Comparison of ENCODE assay signal across 13 cellular contexts in genomic region chr2:191618046-191618788, GRCh38. TPM values are rescaled to one million over a fixed set of nuclear protein-coding genes. Genes with fewer than 3 reads are reported as not detected.
A peak's percentile ranks its signal among the peaks of the same experiment; 100 is the strongest.
DNase-seq lines count a peak whose midpoint lies in the region; ATAC-seq and TF ChIP-seq lines count a peak whose summit lies in the region.
"Had no signal": no experiment of that assay in that cellular context is flagged by ENCODE, and none has a peak within 500 bp of the region (broad histone marks: within the 10 kb centered on the region; RNA-seq: fewer than 3 reads in every experiment).

No MANE protein-coding gene starts in this region.

- H3K27ac ChIP-seq in SK-N-SH (ENCODE audit: low read depth in 2 of 2, low read length in 1 of 2) = no peak overlapping the region
- peak overlapping the region; percentile 91 for H3K27ac ChIP-seq in neutrophil
- H3K27ac ChIP-seq in neural progenitor cell = no peak overlapping the region
- H3K27ac ChIP-seq: 22Rv1, WERI-Rb-1 had no signal

- H3K79me2 ChIP-seq in SK-N-SH (ENCODE audit: insufficient read depth) = no peaks in the 10 kb centered on the region
- no peaks in the 10 kb centered on the region for H3K79me2 ChIP-seq in neural progenitor cell (ENCODE audit: low read depth)

- no peak for TF ChIP-seq CTCF in SK-N-SH (IDR thresholded peaks at IDR 0.05)
- TF ChIP-seq CTCF in activated CD8-positive, alpha-beta T cell treated with anti-CD3 and anti-CD28 coated beads for 36 hours (IDR thresholded peaks at IDR 0.05) = no peak
- no peak for TF ChIP-seq CTCF in neutrophil (IDR thresholded peaks at IDR 0.05)
- no peak for TF ChIP-seq CTCF in neural progenitor cell (IDR thresholded peaks at IDR 0.05)

- DNase-seq in SK-N-SH (no peak), NCI-H2171 (lab: John Stamatoyannopoulos, UW) (no peak), neural progenitor cell (ENCODE audit: low spot score) (no peak)
- DNase-seq in activated CD8-positive, alpha-beta T cell treated with anti-CD3 and anti-CD28 coated beads for 36 hours = no peak
- no peak for DNase-seq in stimulated activated CD4-positive, alpha-beta T cell treated with anti-CD3 and anti-CD28 coated beads, Interleukin-4, amount 100 ng/mL, for 24 hours
- DNase-seq: head of caudate nucleus, NCI-H774, WERI-Rb-1 had no signal

- H3K9me2 ChIP-seq in SK-N-SH = no peaks in the 10 kb centered on the region

- H3K4me3 ChIP-seq in SK-N-SH (ENCODE audit: low read depth in 2 of 2, low read length in 1 of 2) (no peak overlapping the region), neutrophil (ENCODE audit: low read depth in 1 of 2, low read length in 1 of 2) (peak overlapping the region in 1 of 2 experiments; percentile 34), neural progenitor cell (no peak overlapping the region)

- ATAC-seq in SK-N-SH treated with all-trans-retinoic acid at 6 μM for 48 hours (no peak), HG02763 (IDR thresholded peaks at IDR 0.05; ENCODE audit: unreplicated experiment) (peak; percentile 13)
- ATAC-seq in activated CD8-positive, alpha-beta T cell treated with anti-CD3 and anti-CD28 coated beads for 36 hours = peak; percentile 6

- H3K27me3 ChIP-seq in SK-N-SH (ENCODE audit: insufficient read depth) (no peaks in the 10 kb centered on the region), neutrophil (no peaks in the 10 kb centered on the region), neural progenitor cell (no peaks in the 10 kb centered on the region)

- no peak overlapping the region for H3K4me2 ChIP-seq in SK-N-SH
- H3K4me2 ChIP-seq in neural progenitor cell = no peak overlapping the region

- TF ChIP-seq EP300 in SK-N-SH (IDR thresholded peaks at IDR 0.05; ENCODE audit: borderline replicate concordance in 1 of 2, low read depth in 1 of 2, low read length in 1 of 2) = no peak

- no peaks in the 10 kb centered on the region for H3K27me3 Mint-ChIP-seq in activated CD8-positive, alpha-beta T cell treated with anti-CD3 and anti-CD28 coated beads for 36 hours
- no peaks in the 10 kb centered on the region for H3K27me3 Mint-ChIP-seq in neural progenitor cell (ENCODE audit: insufficient read depth, low read depth)

- H4K20me1 ChIP-seq in SK-N-SH (ENCODE audit: insufficient read depth) = no peaks in the 10 kb centered on the region
- H4K20me1 ChIP-seq in neural progenitor cell (ENCODE audit: low read depth) = no peaks in the 10 kb centered on the region

- H3K9ac ChIP-seq in SK-N-SH (no peak overlapping the region), neural progenitor cell (no peak overlapping the region)

- intact Hi-C loops in activated CD8-positive, alpha-beta T cell treated with anti-CD3 and anti-CD28 coated beads for 36 hours (cut with micrococcal nuclease) = loop anchor here (2.0 to 5.0 kb wide), 2 partner anchors 46 to 59 kb away; no protein-coding TSS in a partner anchor

- no peak for TF ChIP-seq RAD21 in SK-N-SH (IDR thresholded peaks at IDR 0.05; ENCODE audit: low read length)

- peak overlapping the region; percentile 18 for H3K4me3 Mint-ChIP-seq in activated CD8-positive, alpha-beta T cell treated with anti-CD3 and anti-CD28 coated beads for 36 hours
- no peak overlapping the region for H3K4me3 Mint-ChIP-seq in neural progenitor cell
- H3K4me3 Mint-ChIP-seq: nephron had no signal

- no peaks in the 10 kb centered on the region for H3K9me3 ChIP-seq in SK-N-SH
- no peaks in the 10 kb centered on the region for H3K9me3 ChIP-seq in neutrophil
- no peaks in the 10 kb centered on the region for H3K9me3 ChIP-seq in neural progenitor cell (ENCODE audit: low read depth)

- peaks cover 64% of the 10 kb centered on the region for H3K4me1 Mint-ChIP-seq in activated CD8-positive, alpha-beta T cell treated with anti-CD3 and anti-CD28 coated beads for 36 hours (ENCODE audit: low read depth)
- H3K4me1 Mint-ChIP-seq in neural progenitor cell = no peaks in the 10 kb centered on the region
- H3K4me1 Mint-ChIP-seq: nephron had no signal

- peaks cover 0 to 8% of the 10 kb centered on the region in 2 experiments; a peak in 1 of 4 replicates for H3K4me1 ChIP-seq in SK-N-SH (ENCODE audit: control insufficient read depth in 1 of 2, insufficient read depth in 2 of 2, low read depth in 1 of 2, low read length in 1 of 2)
- peaks cover 65 to 69% of the 10 kb centered on the region in 2 experiments for H3K4me1 ChIP-seq in neutrophil (ENCODE audit: control insufficient read depth in 1 of 2, insufficient read depth in 1 of 2, low read depth in 1 of 2, low read length in 1 of 2)
- no peaks in the 10 kb centered on the region for H3K4me1 ChIP-seq in neural progenitor cell

- no peaks in the 10 kb centered on the region for H3K9me3 Mint-ChIP-seq in activated CD8-positive, alpha-beta T cell treated with anti-CD3 and anti-CD28 coated beads for 36 hours
- no peaks in the 10 kb centered on the region for H3K9me3 Mint-ChIP-seq in neural progenitor cell
- H3K9me3 Mint-ChIP-seq: nephron had no signal

- H3K27ac Mint-ChIP-seq in activated CD8-positive, alpha-beta T cell treated with anti-CD3 and anti-CD28 coated beads for 36 hours = peak overlapping the region; percentile 99
- H3K27ac Mint-ChIP-seq in neural progenitor cell = no peak overlapping the region
- H3K27ac Mint-ChIP-seq: nephron had no signal

- CTCF ChIA-PET in SK-N-SH (lab: Yijun Ruan, JAX) = interaction anchor here (1.0 kb wide), 1 partner anchor 9 kb away, joined by 4 read pairs; no protein-coding TSS in a partner anchor
- CTCF ChIA-PET in activated CD8-positive, alpha-beta T cell treated with anti-CD3 and anti-CD28 coated beads for 36 hours (lab: Charles Lee) = interaction anchor here (0.9 to 2.7 kb wide), 8 partner anchors 10 to 73 kb away, joined by 3 to 9 read pairs (median 4); no protein-coding TSS in a partner anchor

- 0 out of 2 replicates have a peak overlapping the region, but pooled peaks have one; percentile 13 for H2AFZ ChIP-seq in SK-N-SH (ENCODE audit: low read depth)
- no peak overlapping the region for H2AFZ ChIP-seq in neural progenitor cell (replicated peaks)

- H3K36me3 ChIP-seq in SK-N-SH (replicated peaks in 1 of 2; ENCODE audit: control insufficient read depth in 1 of 2, insufficient read depth in 2 of 2, low read length in 1 of 2) = no peaks in the 10 kb centered on the region
- H3K36me3 ChIP-seq in neutrophil = no peaks in the 10 kb centered on the region
- H3K36me3 ChIP-seq in neural progenitor cell = no peaks in the 10 kb centered on the region
- H3K36me3 ChIP-seq: WERI-Rb-1 had no signal

- peaks cover 2% of the 10 kb centered on the region for H3K36me3 Mint-ChIP-seq in activated CD8-positive, alpha-beta T cell treated with anti-CD3 and anti-CD28 coated beads for 36 hours (ENCODE audit: low read depth)
- no peaks in the 10 kb centered on the region for H3K36me3 Mint-ChIP-seq in neural progenitor cell

- WGBS in SK-N-SH (ENCODE audit: low lambda C conversion rate) = 83% methylated on average over 3 of the region's 3 CpGs

- POLR2A ChIA-PET in SK-N-SH (lab: Yijun Ruan, JAX) = no interaction called here
- POLR2A ChIA-PET in activated CD8-positive, alpha-beta T cell treated with anti-CD3 and anti-CD28 coated beads for 36 hours (lab: Charles Lee) = interaction anchor here (0.7 to 4.4 kb wide), 4 partner anchors 9 to 61 kb away, joined by 4 to 21 read pairs (median 13); partner anchors contain the start of gene NABP1

- H3F3A ChIP-seq in SK-N-SH (replicated peaks; ENCODE audit: insufficient read depth) (peaks cover 3% of the 10 kb centered on the region), neural progenitor cell (ENCODE audit: low read depth) (no peaks in the 10 kb centered on the region)

TF ChIP-seq in SK-N-SH, 30 proteins besides CTCF, POLR2A, EP300 and RAD21 (continues in another document):
- TF ChIP-seq MEF2A (IDR thresholded peaks at IDR 0.05; ENCODE audit: borderline replicate concordance, low read depth) (no peak), JUND (IDR thresholded peaks at IDR 0.05) (no peak), SMC3 (IDR thresholded peaks at IDR 0.05; ENCODE audit: low read depth, low read length) (no peak)

TF ChIP-seq in SK-N-SH treated with all-trans-retinoic acid at 6 μM for 48 hours, 23 proteins besides CTCF, POLR2A, EP300 and RAD21:
- TF ChIP-seq TCF4 (CRISPR knock-in tag; IDR thresholded peaks at IDR 0.05; ENCODE audit: borderline replicate concordance) (no peak), CREB5 (CRISPR knock-in tag; IDR thresholded peaks at IDR 0.05; ENCODE audit: low read depth) (no peak), ARNTL (CRISPR knock-in tag; IDR thresholded peaks at IDR 0.05; ENCODE audit: borderline replicate concordance, low read depth) (no peak), ESRRG (CRISPR knock-in tag; IDR thresholded peaks at IDR 0.05) (no peak), ZFP30 (CRISPR knock-in tag; IDR thresholded peaks at IDR 0.05) (no peak)

RNA-seq across cellular contexts. Expression of gene NABP1, which starts 59.7 kb away (rescaled TPM):
- 19.1 and 35.7 TPM in 2 replicates for polyA plus RNA-seq in SK-N-SH (2012; rRNA removed)
- polyA plus RNA-seq in SK-N-SH (2012; cell fraction: cytosol; rRNA removed) = 10.4 and 13.5 TPM in 2 replicates
- polyA plus RNA-seq in SK-N-SH (2012; cell fraction: nucleus; rRNA removed) = 65.9 and 172 TPM in 2 replicates
- total RNA-seq in activated CD8-positive, alpha-beta T cell treated with anti-CD3 and anti-CD28 coated beads for 36 hours = 10 to 100 TPM; 30.5 to 31.7 TPM
- total RNA-seq in neural progenitor cell (ENCODE audit: low replicate concordance) = 1.2 and 2.8 TPM in 2 replicates
